In the genomic region with DNA sequence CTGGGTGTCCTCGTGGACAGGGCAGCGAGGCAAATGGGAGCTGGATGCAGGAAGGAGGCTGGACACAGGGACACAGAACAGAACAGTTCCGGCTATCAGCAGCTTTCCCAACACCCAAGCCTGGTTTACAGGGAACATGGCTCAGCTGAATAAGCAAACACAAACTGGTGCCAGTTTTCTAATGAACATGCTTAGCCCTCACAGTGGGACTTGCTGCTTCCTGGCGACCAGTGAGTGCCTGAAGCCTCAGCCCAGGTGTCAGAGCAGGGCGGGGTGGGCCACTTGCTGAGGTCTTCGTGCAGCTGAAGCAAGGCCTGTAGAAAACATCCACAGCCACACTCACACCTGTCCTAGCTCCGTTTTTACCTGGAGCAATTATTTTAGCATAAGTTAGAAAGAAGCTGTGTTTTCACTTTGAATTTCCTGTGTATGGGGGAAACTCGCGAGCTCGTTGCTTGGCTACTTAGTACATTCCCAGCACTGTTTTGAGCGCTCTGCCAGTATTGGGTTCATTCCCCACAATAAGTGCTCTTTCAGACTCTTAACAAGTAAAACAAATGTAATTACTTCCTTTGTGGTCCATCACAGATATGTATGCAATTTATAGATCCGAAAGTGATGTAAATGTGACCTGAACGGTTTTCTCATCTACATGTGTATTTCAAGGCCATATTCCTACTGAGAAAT, we compare ENCODE assay signal across 21 cellular contexts.
"Had no signal": no experiment of that assay in that cellular context is flagged by ENCODE, and none has a peak within 500 bp of the region (broad histone marks: within the 10 kb centered on the region; RNA-seq: fewer than 3 reads in every experiment).

No MANE protein-coding gene starts in this region.

- H3K36me3 ChIP-seq: brain microvascular endothelial cell, transverse colon had no signal

- H3K27ac ChIP-seq: brain microvascular endothelial cell, foreskin keratinocyte, hepatocyte, psoas muscle, transverse colon had no signal

- H3K4me1 ChIP-seq: foreskin keratinocyte, psoas muscle, transverse colon had no signal

- ATAC-seq: activated CD4-positive, CD25-positive, alpha-beta regulatory T cell treated with anti-CD3 and anti-CD28 coated beads, Interleukin-2, amount 50 U/mL, for 24 hours; activated CD8-positive, alpha-beta T cell treated with anti-CD3 and anti-CD28 coated beads, Interleukin-2, amount 10 ng/mL, durations not matched to agents 7 days and 5 days; activated naive CD8-positive, alpha-beta T cell treated with anti-CD3 and anti-CD28 coated beads, Interleukin-2, amount 50 U/mL, for 24 hours; foreskin keratinocyte; psoas muscle; right cardiac atrium; stimulated activated naive CD8-positive, alpha-beta T cell treated with anti-CD3 and anti-CD28 coated beads, Interleukin-15, Interleukin-2, amounts not matched to agents 100 U/mL and 50 U/mL, for 24 hours had no signal

- H3K4me3 ChIP-seq: hepatocyte, psoas muscle, transverse colon had no signal

- H3K9me3 ChIP-seq: psoas muscle, transverse colon had no signal

- DNase-seq: activated CD4-positive, alpha-beta T cell treated with anti-CD3 and anti-CD28 coated beads, Interleukin-2, amount 10 ng/mL, durations not matched to agents 7 days and 5 days; activated CD8-positive, alpha-beta T cell treated with anti-CD3 and anti-CD28 coated beads, Interleukin-2, amount 10 ng/mL, durations not matched to agents 7 days and 5 days; activated naive CD4-positive, alpha-beta T cell treated with anti-CD3 and anti-CD28 coated beads for 36 hours; activated naive CD8-positive, alpha-beta T cell treated with anti-CD3 and anti-CD28 coated beads, Interleukin-2, amount 50 U/mL, for 24 hours; activated T-cell treated with anti-CD3 and anti-CD28 coated beads, Interleukin-2, amount 50 U/mL, for 24 hours; anterior cingulate cortex; brain microvascular endothelial cell; central memory CD4-positive, alpha-beta T cell; endodermal cell; foreskin keratinocyte; islet precursor cell; mammary epithelial cell; nephron progenitor cell; occipital lobe; right cardiac atrium; stimulated activated naive CD8-positive, alpha-beta T cell treated with anti-CD3 and anti-CD28 coated beads, Interleukin-15, Interleukin-2, amounts not matched to agents 100 U/mL and 50 U/mL, for 24 hours; substantia nigra; transverse colon had no signal

- H3K27me3 ChIP-seq: brain microvascular endothelial cell, foreskin keratinocyte, hepatocyte, transverse colon had no signal
